8 cellular contexts compared by ENCODE assay signal in the genomic region with DNA sequence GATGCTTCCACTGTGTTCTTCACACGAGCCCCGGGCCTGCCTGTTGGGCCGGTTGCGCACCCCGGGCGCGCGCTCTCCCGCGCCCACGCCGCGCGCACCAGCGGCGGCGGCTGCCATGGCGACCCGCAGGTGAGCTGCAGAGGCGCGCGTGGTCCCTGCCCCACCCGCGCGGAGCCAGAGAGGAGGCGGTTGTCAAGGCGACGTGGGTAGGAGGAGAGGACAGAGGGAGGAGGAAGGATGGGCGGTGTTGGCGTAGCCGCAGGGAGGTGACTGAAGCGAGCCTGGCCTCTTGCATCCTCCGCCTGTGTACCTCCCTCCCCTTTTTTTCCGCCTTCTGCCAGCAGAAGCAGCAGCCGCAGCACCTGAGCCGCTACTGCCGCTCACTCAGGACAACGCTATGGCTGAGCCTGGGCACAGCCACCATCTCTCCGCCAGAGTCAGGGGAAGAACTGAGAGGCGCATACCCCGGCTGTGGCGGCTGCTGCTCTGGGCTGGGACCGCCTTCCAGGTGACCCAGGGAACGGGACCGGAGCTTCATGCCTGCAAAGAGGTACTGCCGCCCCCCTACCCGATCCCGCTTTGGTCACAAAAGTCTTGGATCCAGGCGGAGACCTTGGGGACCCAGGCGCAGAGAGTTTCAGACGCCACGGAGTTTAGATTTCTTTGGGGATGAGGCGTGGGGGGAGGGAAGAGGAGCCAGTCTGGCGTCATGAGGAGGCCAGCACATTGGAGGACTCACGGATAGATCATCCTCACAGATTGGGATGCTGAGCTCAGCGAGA. TPM values are rescaled to one million over a fixed set of nuclear protein-coding genes. Genes with fewer than 3 reads are reported as not detected.
A peak's percentile ranks its signal among the peaks of the same experiment; 100 is the strongest.
DNase-seq lines count a peak whose midpoint lies in the region; ATAC-seq and TF ChIP-seq lines count a peak whose summit lies in the region.

A gene with protein sequence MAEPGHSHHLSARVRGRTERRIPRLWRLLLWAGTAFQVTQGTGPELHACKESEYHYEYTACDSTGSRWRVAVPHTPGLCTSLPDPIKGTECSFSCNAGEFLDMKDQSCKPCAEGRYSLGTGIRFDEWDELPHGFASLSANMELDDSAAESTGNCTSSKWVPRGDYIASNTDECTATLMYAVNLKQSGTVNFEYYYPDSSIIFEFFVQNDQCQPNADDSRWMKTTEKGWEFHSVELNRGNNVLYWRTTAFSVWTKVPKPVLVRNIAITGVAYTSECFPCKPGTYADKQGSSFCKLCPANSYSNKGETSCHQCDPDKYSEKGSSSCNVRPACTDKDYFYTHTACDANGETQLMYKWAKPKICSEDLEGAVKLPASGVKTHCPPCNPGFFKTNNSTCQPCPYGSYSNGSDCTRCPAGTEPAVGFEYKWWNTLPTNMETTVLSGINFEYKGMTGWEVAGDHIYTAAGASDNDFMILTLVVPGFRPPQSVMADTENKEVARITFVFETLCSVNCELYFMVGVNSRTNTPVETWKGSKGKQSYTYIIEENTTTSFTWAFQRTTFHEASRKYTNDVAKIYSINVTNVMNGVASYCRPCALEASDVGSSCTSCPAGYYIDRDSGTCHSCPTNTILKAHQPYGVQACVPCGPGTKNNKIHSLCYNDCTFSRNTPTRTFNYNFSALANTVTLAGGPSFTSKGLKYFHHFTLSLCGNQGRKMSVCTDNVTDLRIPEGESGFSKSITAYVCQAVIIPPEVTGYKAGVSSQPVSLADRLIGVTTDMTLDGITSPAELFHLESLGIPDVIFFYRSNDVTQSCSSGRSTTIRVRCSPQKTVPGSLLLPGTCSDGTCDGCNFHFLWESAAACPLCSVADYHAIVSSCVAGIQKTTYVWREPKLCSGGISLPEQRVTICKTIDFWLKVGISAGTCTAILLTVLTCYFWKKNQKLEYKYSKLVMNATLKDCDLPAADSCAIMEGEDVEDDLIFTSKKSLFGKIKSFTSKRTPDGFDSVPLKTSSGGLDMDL (plus strand): TSS at position 329 of the 782 bp plus-strand sequence. CDS start 69 bp downstream, at position 398.

- H3K27ac ChIP-seq in AG04450 (ENCODE audit: low read depth, low read length) (peak within 1 kb of the TSS; percentile 21), left lung (no peak within 1 kb of the TSS)

- POLR2A ChIA-PET in AG04450 (lab: Yijun Ruan, JAX): interaction anchor here (4.6 kb wide), 1 partner anchor 14 kb away, joined by 54 read pairs; no protein-coding TSS in a partner anchor

- intact Hi-C loops in left lung (cut with DNase I): no loop called here

- peaks cover 36% of the 10 kb centered on the region for H3K27me3 ChIP-seq in AG04450 (ENCODE audit: control insufficient read depth, insufficient read depth, low read length)
- H3K27me3 ChIP-seq in left lung: peaks cover 11 to 43% of the 10 kb centered on the region in 2 donors

- DNase-seq in AG04450 (ENCODE audit: low read depth, low spot score): no peak
- peak; percentile 78 for DNase-seq in NCI-H128 (lab: John Stamatoyannopoulos, UW; ENCODE audit: unreplicated experiment)
- peak; percentile 62 to 69 for DNase-seq in activated CD4-positive, alpha-beta T cell treated with anti-CD3 and anti-CD28 coated beads for 24 hours (ENCODE audit: low read depth in 2 of 2)
- DNase-seq in central memory CD4-positive, alpha-beta T cell: peak; percentile 96
- peak; percentile 76 to 83 for DNase-seq in left lung
- DNase-seq in stimulated activated CD4-positive, alpha-beta T cell treated with anti-CD3 and anti-CD28 coated beads, Interleukin-2, amount 100 ng/mL, for 4 hours (ENCODE audit: low read depth): peak; percentile 95
- DNase-seq in OCI-M1 (lab: John Stamatoyannopoulos, UW): no peak

- peaks cover 10 to 31% of the 10 kb centered on the region in 2 donors for H3K4me1 ChIP-seq in left lung

- ATAC-seq in GM19438 (IDR thresholded peaks at IDR 0.05; ENCODE audit: low read depth, unreplicated experiment): peak; percentile 61
- ATAC-seq in left lung: peak; percentile 58

- H3K4me3 ChIP-seq in AG04450 (ENCODE audit: low read depth, low read length): peak within 1 kb of the TSS; percentile 52
- peak within 1 kb of the TSS; percentile 19 to 32 for H3K4me3 ChIP-seq in left lung

- no peaks in the 10 kb centered on the region for H3K36me3 ChIP-seq in left lung

- TF ChIP-seq CTCF in AG04450 (IDR thresholded peaks at IDR 0.05; ENCODE audit: low read depth, low read length) (no peak), left lung (IDR thresholded peaks at IDR 0.05) (no peak)

- no peaks in the 10 kb centered on the region for H3K9me3 ChIP-seq in AG04450 (ENCODE audit: control insufficient read depth, insufficient read depth, low read length)
- H3K9me3 ChIP-seq in left lung: no peaks in the 10 kb centered on the region

- CTCF ChIA-PET in AG04450 (lab: Charles Lee): interaction anchor here (1.6 to 1.8 kb wide), 2 partner anchors 14 to 15 kb away, joined by 4 to 11 read pairs; no protein-coding TSS in a partner anchor

RNA-seq across cellular contexts. Expression of the gene that starts here (rescaled TPM):
- polyA plus RNA-seq in AG04450 (2011; rRNA removed): 0.88 and 0.94 TPM in 2 replicates
- polyA minus RNA-seq in AG04450 (2011; rRNA and poly(A)+ RNA removed): 1.2 and 1.3 TPM in 2 replicates
- 1 to 10 TPM; 2.4 to 6.3 TPM for total RNA-seq in left lung

Comparison
In these comparisons a context has a peak if more than half of its experiments do, and no peak if none do; other contexts are left out.
1. DNase-seq: peak in NCI-H128 (single experiment), activated CD4-positive, alpha-beta T cell treated with anti-CD3 and anti-CD28 coated beads for 24 hours (2 of 2), central memory CD4-positive, alpha-beta T cell (single experiment), left lung (2 of 2) and stimulated activated CD4-positive, alpha-beta T cell treated with anti-CD3 and anti-CD28 coated beads, Interleukin-2, amount 100 ng/mL, for 4 hours (single experiment); none in AG04450 (single experiment) and OCI-M1 (single experiment).